In genomic region chr16:84144859-84145639, GRCh38 we compare ENCODE assay signal across 8 cellular contexts. TPM values are rescaled to one million over a fixed set of nuclear protein-coding genes. Genes with fewer than 3 reads are reported as not detected.
DNase-seq lines count a peak whose midpoint lies in the region; ATAC-seq lines count a peak whose summit lies in the region.

TSS of gene DNAAF1 (plus strand) at chr16:84145308. CDS start at chr16:84145441, 133 bp downstream.
TSS of gene HSDL1 (minus strand) at chr16:84145177. CDS start at chr16:84131321, 13,856 bp downstream.

- H3K4me1 Mint-ChIP-seq in activated CD4-positive, alpha-beta memory T cell treated with anti-CD3 and anti-CD28 coated beads, Interleukin-2, amount 10 ng/mL, durations not matched to agents 7 days and 5 days = peaks cover 10% of the 10 kb centered on the region

- CTCF ChIA-PET in activated CD4-positive, alpha-beta memory T cell treated with anti-CD3 and anti-CD28 coated beads, Interleukin-2, amount 10 ng/mL, durations not matched to agents 7 days and 5 days (lab: Charles Lee) = interaction anchor here (0.8 to 2.0 kb wide), 6 partner anchors 28 to 92 kb away, joined by 3 to 11 read pairs (median 4); partner anchors contain the start of genes MBTPS1 and TAF1C

- no peaks in the 10 kb centered on the region for H3K36me3 Mint-ChIP-seq in activated CD4-positive, alpha-beta memory T cell treated with anti-CD3 and anti-CD28 coated beads, Interleukin-2, amount 10 ng/mL, durations not matched to agents 7 days and 5 days (ENCODE audit: low read depth)

- POLR2A ChIA-PET in activated CD4-positive, alpha-beta memory T cell treated with anti-CD3 and anti-CD28 coated beads, Interleukin-2, amount 10 ng/mL, durations not matched to agents 7 days and 5 days (lab: Charles Lee) = interaction anchor here (0.6 to 5.5 kb wide), 8 partner anchors 9 to 246 kb away, joined by 3 to 38 read pairs (median 3); partner anchors contain the start of genes MBTPS1 and TAF1C

- ATAC-seq in HG03432 (IDR thresholded peaks at IDR 0.05; ENCODE audit: unreplicated experiment) = peak; percentile 86

- H3K27me3 Mint-ChIP-seq in activated CD4-positive, alpha-beta memory T cell treated with anti-CD3 and anti-CD28 coated beads, Interleukin-2, amount 10 ng/mL, durations not matched to agents 7 days and 5 days = peaks cover 10% of the 10 kb centered on the region

- peak within 1 kb of the TSS; percentile 62 for H3K27ac Mint-ChIP-seq in activated CD4-positive, alpha-beta memory T cell treated with anti-CD3 and anti-CD28 coated beads, Interleukin-2, amount 10 ng/mL, durations not matched to agents 7 days and 5 days

- peak within 1 kb of the TSS; percentile 88 for H3K4me3 Mint-ChIP-seq in activated CD4-positive, alpha-beta memory T cell treated with anti-CD3 and anti-CD28 coated beads, Interleukin-2, amount 10 ng/mL, durations not matched to agents 7 days and 5 days

- peak in 13 of 14 donors; percentile 65 to 95 (median 82) for DNase-seq in C1 segment of cervical spinal cord (lab: John Stamatoyannopoulos, UW)
- peak; percentile 93 for DNase-seq in GM19238 (ENCODE audit: insufficient read length, low spot score)
- peak; percentile 84 for DNase-seq in NCI-H748 (lab: John Stamatoyannopoulos, UW; ENCODE audit: unreplicated experiment)
- peak; percentile 94 for DNase-seq in activated CD4-positive, alpha-beta memory T cell treated with anti-CD3 and anti-CD28 coated beads, Interleukin-2, amount 10 ng/mL, durations not matched to agents 7 days and 5 days
- peak; percentile 94 for DNase-seq in effector CD4-positive, alpha-beta T cell
- DNase-seq in medulla oblongata (ENCODE audit: extremely low spot score) = peak; percentile 93
- peak; percentile 86 to 94 (median 91) for DNase-seq in stimulated activated CD4-positive, alpha-beta T cell treated with anti-CD3 and anti-CD28 coated beads, TNF-alpha, amount 100 ng/mL, for 24 hours (ENCODE audit: low read depth in 3 of 3)

- H3K9me3 Mint-ChIP-seq in activated CD4-positive, alpha-beta memory T cell treated with anti-CD3 and anti-CD28 coated beads, Interleukin-2, amount 10 ng/mL, durations not matched to agents 7 days and 5 days = no peaks in the 10 kb centered on the region

RNA-seq across cellular contexts. Expression of gene DNAAF1, which starts in this region (rescaled TPM):
- not detected for total RNA-seq in activated CD4-positive, alpha-beta memory T cell treated with anti-CD3 and anti-CD28 coated beads, Interleukin-2, amount 10 ng/mL, durations not matched to agents 7 days and 5 days

RNA-seq across cellular contexts. Expression of gene HSDL1, which starts in this region (rescaled TPM):
- total RNA-seq in activated CD4-positive, alpha-beta memory T cell treated with anti-CD3 and anti-CD28 coated beads, Interleukin-2, amount 10 ng/mL, durations not matched to agents 7 days and 5 days = 10 to 100 TPM; 15.2 to 16.3 TPM

Comparison
In these comparisons a context has a peak if more than half of its experiments do, and no peak if none do; other contexts are left out.
1. Peak in every context shown above with its lines: DNase-seq and ATAC-seq.